In the genomic region with DNA sequence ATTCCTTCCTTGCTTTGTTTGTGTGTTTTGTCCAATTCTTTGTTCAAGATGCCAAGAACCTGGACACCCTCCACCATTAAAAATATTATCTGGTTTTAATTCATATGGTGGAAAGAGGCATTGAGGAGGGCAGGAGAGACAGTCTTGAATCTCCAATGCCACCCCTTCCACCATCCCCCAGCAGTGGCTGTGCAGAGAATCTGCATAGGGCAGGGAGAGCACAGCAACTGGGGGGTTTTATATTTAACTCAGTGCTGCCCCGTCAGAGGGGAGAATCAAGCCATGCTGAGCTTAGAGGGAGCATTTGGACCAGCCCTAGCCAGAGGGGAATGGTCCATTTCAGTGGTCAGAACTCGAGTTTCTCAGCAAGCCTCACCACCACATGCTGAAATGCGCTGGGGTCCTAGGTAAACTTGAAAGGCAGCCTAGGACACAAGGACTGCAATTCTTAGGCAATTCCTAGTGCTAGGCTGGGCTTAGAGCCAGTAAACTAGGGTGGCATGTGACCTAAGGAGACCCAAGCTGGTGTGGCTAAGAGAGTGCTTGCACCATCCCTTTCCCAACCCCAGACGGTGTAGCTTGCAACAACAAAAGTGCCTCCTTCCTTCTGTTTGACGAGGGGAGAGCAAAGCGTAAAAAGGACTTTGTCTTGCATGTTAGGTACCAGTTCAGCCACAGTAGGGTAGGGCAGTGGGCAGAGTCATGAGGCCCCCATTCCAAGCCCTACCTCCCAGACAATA, we compare ENCODE assay signal across 1 cellular context.
TF ChIP-seq lines count a peak whose summit lies in the region.

No MANE protein-coding gene starts in this region.

TF ChIP-seq in H1, 55 proteins besides CTCF, POLR2A, EP300 and RAD21:
- no peak for TF ChIP-seq SUZ12 (IDR thresholded peaks at IDR 0.05; ENCODE audit: low read length)
- TF ChIP-seq JUND (IDR thresholded peaks at IDR 0.05; ENCODE audit: low read length): no peak
- no peak for TF ChIP-seq EZH2 (IDR thresholded peaks at IDR 0.05; ENCODE audit: low read depth, low read length, severe bottlenecking)
- TF ChIP-seq RBBP5 (IDR thresholded peaks at IDR 0.05; ENCODE audit: borderline replicate concordance, low read depth, low read length): no peak
- no peak for TF ChIP-seq CHD1 (IDR thresholded peaks at IDR 0.05; ENCODE audit: low read depth, low read length)
- TF ChIP-seq, protein P1, sequence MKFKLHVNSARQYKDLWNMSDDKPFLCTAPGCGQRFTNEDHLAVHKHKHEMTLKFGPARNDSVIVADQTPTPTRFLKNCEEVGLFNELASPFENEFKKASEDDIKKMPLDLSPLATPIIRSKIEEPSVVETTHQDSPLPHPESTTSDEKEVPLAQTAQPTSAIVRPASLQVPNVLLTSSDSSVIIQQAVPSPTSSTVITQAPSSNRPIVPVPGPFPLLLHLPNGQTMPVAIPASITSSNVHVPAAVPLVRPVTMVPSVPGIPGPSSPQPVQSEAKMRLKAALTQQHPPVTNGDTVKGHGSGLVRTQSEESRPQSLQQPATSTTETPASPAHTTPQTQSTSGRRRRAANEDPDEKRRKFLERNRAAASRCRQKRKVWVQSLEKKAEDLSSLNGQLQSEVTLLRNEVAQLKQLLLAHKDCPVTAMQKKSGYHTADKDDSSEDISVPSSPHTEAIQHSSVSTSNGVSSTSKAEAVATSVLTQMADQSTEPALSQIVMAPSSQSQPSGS (IDR thresholded peaks at IDR 0.05; ENCODE audit: low read length): no peak
- no peak for TF ChIP-seq EGR1 (IDR thresholded peaks at IDR 0.05; ENCODE audit: borderline replicate concordance, low read depth, low read length)
- no peak for TF ChIP-seq HDAC6 (IDR thresholded peaks at IDR 0.05; ENCODE audit: low read depth, low read length)
- TF ChIP-seq TAF7 (optimal IDR thresholded peaks at IDR 0.05; ENCODE audit: borderline replicate concordance, low read depth, low read length): no peak
- TF ChIP-seq RXRA (IDR thresholded peaks at IDR 0.05; ENCODE audit: insufficient read depth, low read depth, low read length): no peak
